Comparison of ENCODE assay signal across 8 cellular contexts in the genomic region with DNA sequence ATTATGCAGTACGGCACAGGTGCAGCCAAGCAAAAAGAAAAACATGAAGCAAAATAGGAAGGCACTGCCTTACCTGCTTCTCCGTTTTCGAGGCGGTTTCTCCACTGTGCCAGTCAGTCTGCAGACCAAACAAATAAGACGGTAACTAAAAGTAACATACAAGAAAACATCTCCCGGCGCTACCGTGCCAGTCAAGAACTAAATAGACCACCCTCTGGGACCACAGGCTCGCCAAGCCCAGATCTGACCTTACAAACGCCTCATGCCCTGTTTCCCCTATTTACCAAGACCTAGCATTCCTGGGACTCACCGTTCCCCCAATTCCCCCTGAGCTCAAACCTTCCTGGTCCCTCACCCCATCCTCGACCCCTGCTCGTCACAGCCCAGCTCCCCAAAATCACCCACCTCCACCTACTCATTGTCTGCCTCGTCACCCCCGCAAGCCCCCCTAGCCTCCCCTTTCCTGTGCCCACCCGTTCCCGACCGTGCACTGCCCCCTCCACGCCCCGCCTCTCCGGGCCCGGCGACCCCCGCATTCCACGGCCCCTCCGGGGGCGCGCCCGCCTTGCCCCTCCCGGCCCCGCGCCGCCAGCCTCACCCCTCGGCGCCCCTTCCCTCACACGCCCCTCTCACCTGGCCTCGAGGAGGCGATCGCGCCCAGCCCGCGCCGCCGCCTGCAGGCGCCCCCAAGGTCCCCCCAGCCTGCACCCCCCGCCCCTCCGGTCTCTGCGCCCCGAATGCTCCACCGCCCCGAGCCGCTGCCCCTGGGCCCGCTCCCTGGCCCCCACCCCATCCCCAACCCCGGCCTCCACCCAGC. TPM values are rescaled to one million over a fixed set of nuclear protein-coding genes. Genes with fewer than 3 reads are reported as not detected.
A peak's percentile ranks its signal among the peaks of the same experiment; 100 is the strongest.
DNase-seq lines count a peak whose midpoint lies in the region; ATAC-seq and TF ChIP-seq lines count a peak whose summit lies in the region.

No MANE protein-coding gene starts in this region.

- TF ChIP-seq POLR2A in esophagus squamous epithelium (IDR thresholded peaks at IDR 0.05) (no peak), prostate gland (IDR thresholded peaks at IDR 0.05) (no peak)

- H3K4me1 Mint-ChIP-seq in activated CD4-positive, alpha-beta T cell treated with anti-CD3 and anti-CD28 coated beads, Interleukin-2, amount 10 ng/mL, durations not matched to agents 24 days and 14 days: peaks cover 33% of the 10 kb centered on the region

- H3K36me3 ChIP-seq in esophagus squamous epithelium (peaks cover 0 to 9% (median 0%) of the 10 kb centered on the region in 3 donors), prostate gland (no peaks in the 10 kb centered on the region)

- peaks cover 18% of the 10 kb centered on the region for H3K36me3 Mint-ChIP-seq in activated CD4-positive, alpha-beta T cell treated with anti-CD3 and anti-CD28 coated beads, Interleukin-2, amount 10 ng/mL, durations not matched to agents 24 days and 14 days (ENCODE audit: low read depth)

- no peaks in the 10 kb centered on the region for H3K27me3 Mint-ChIP-seq in activated CD4-positive, alpha-beta T cell treated with anti-CD3 and anti-CD28 coated beads, Interleukin-2, amount 10 ng/mL, durations not matched to agents 24 days and 14 days

- no peaks in the 10 kb centered on the region for H3K27me3 ChIP-seq in esophagus squamous epithelium
- H3K27me3 ChIP-seq in prostate gland (replicated peaks; ENCODE audit: insufficient read depth): no peaks in the 10 kb centered on the region

- H3K9me3 ChIP-seq in esophagus squamous epithelium (no peaks in the 10 kb centered on the region), prostate gland (no peaks in the 10 kb centered on the region)

- peak overlapping the region; percentile 95 for H3K27ac Mint-ChIP-seq in activated CD4-positive, alpha-beta T cell treated with anti-CD3 and anti-CD28 coated beads, Interleukin-2, amount 10 ng/mL, durations not matched to agents 24 days and 14 days

- intact Hi-C loops in activated CD4-positive, alpha-beta T cell treated with anti-CD3 and anti-CD28 coated beads, Interleukin-2, amount 10 ng/mL, durations not matched to agents 24 days and 14 days (cut with micrococcal nuclease): loop anchor here (1.0 to 10.0 kb wide), 10 partner anchors 8 to 372 kb away; a partner anchor contains a TSS
- intact Hi-C loops in esophagus squamous epithelium (cut with DNase I) (loop anchor here (10.0 kb wide), 1 partner anchor 288 kb away; a partner anchor contains a TSS), prostate gland (cut with DNase I) (loop anchor here (1.0 to 10.0 kb wide), 4 partner anchors 55 to 368 kb away; a partner anchor contains a TSS)

- ATAC-seq in HG03432 (IDR thresholded peaks at IDR 0.05; ENCODE audit: unreplicated experiment): peak; percentile 40

- H3K9me3 Mint-ChIP-seq in activated CD4-positive, alpha-beta T cell treated with anti-CD3 and anti-CD28 coated beads, Interleukin-2, amount 10 ng/mL, durations not matched to agents 24 days and 14 days: no peaks in the 10 kb centered on the region

- H3K27ac ChIP-seq in esophagus squamous epithelium (peak overlapping the region; percentile 54 to 87 (median 67)), prostate gland (peak overlapping the region; percentile 71 to 79)

- DNase-seq in NCI-H82 (lab: John Stamatoyannopoulos, UW): peak; percentile 29
- DNase-seq in NCI-H82 treated with DMSO at 0.1 percent for 48 hours (lab: John Stamatoyannopoulos, UW; ENCODE audit: unreplicated experiment): no peak
- peak; percentile 74 for DNase-seq in activated CD4-positive, alpha-beta T cell treated with anti-CD3 and anti-CD28 coated beads, Interleukin-2, amount 10 ng/mL, durations not matched to agents 24 days and 14 days
- DNase-seq in esophagus squamous epithelium (lab: John Stamatoyannopoulos, UW): no peak
- no peak for DNase-seq in prostate gland (ENCODE audit: low spot score)
- DNase-seq in UCSD-AML1 (lab: John Stamatoyannopoulos, UW; ENCODE audit: unreplicated experiment): no peak
- DNase-seq in GM03348 (ENCODE audit: low spot score): no peak

- TF ChIP-seq CTCF in esophagus squamous epithelium (IDR thresholded peaks at IDR 0.05) (no peak), prostate gland (IDR thresholded peaks at IDR 0.05) (no peak)

- H3K4me1 ChIP-seq in esophagus squamous epithelium (peaks cover 2 to 30% (median 9%) of the 10 kb centered on the region in 3 donors), prostate gland (replicated peaks) (peaks cover 4% of the 10 kb centered on the region)

- H3K4me3 Mint-ChIP-seq in activated CD4-positive, alpha-beta T cell treated with anti-CD3 and anti-CD28 coated beads, Interleukin-2, amount 10 ng/mL, durations not matched to agents 24 days and 14 days: peak overlapping the region; percentile 100

- 2 to 3% methylated on average over 22 to 25 of the region's 54 CpGs for WGBS in esophagus squamous epithelium, 2 donors
- WGBS in prostate gland: 1% methylated on average over 50 of the region's 54 CpGs

- peak overlapping the region; percentile 59 to 94 (median 76) for H3K4me3 ChIP-seq in esophagus squamous epithelium
- peak overlapping the region; percentile 81 to 96 for H3K4me3 ChIP-seq in prostate gland

RNA-seq across cellular contexts. Expression of a gene that starts 0.6 kb away (rescaled TPM):
- total RNA-seq in activated CD4-positive, alpha-beta T cell treated with anti-CD3 and anti-CD28 coated beads, Interleukin-2, amount 10 ng/mL, durations not matched to agents 24 days and 14 days: 11.0 and 13.4 TPM in 2 replicates
- total RNA-seq in esophagus squamous epithelium (1 to 10 TPM; 3.3 to 9.9 (median 5.3) TPM), prostate gland (1 to 10 TPM; 3.4 to 8.6 TPM)

RNA-seq across cellular contexts. Expression of a gene that starts 46.8 kb away (rescaled TPM):
- 48.1 and 52.5 TPM in 2 replicates for total RNA-seq in activated CD4-positive, alpha-beta T cell treated with anti-CD3 and anti-CD28 coated beads, Interleukin-2, amount 10 ng/mL, durations not matched to agents 24 days and 14 days
- total RNA-seq in esophagus squamous epithelium (10 to 100 TPM; 18.0 to 31.3 (median 26.6) TPM), prostate gland (10 to 100 TPM; 28.8 to 34.1 TPM)

RNA-seq across cellular contexts. Expression of a gene that starts 57.6 kb away (rescaled TPM):
- 36.6 and 37.7 TPM in 2 replicates for total RNA-seq in activated CD4-positive, alpha-beta T cell treated with anti-CD3 and anti-CD28 coated beads, Interleukin-2, amount 10 ng/mL, durations not matched to agents 24 days and 14 days
- total RNA-seq in esophagus squamous epithelium: 10 to 100 TPM; 12.5 to 23.0 (median 15.0) TPM
- total RNA-seq in prostate gland: 10 to 100 TPM; 13.3 to 14.2 TPM

Comparison
In these comparisons a context has a peak if more than half of its experiments do, and no peak if none do; other contexts are left out.
1. DNase-seq: peak in NCI-H82 (single experiment) and activated CD4-positive, alpha-beta T cell treated with anti-CD3 and anti-CD28 coated beads, Interleukin-2, amount 10 ng/mL, durations not matched to agents 24 days and 14 days (single experiment); none in NCI-H82 treated with DMSO at 0.1 percent for 48 hours (single experiment), esophagus squamous epithelium (single experiment), prostate gland (single experiment), UCSD-AML1 (single experiment) and GM03348 (single experiment).